32 cellular contexts compared by ENCODE assay signal in the genomic region with DNA sequence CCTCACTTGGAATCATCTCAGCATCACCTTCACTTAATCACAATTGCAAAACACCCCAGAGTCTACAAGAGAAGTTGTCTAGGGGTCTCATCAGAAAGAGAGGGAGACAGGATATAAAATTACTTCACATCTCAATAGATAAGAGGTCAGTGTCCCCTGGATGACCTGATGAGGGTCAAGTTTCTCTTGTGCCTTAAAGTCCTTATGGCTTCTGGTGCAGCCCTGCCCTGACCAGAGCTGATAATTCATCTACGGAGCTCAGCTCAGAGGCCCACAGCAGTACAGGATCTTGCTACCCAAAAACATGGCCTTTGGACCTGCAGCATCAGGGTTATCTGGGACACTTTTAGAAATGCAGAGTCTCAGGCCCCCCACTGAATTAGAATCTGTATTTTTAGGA.
"Had no signal": no experiment of that assay in that cellular context is flagged by ENCODE, and none has a peak within 500 bp of the region (broad histone marks: within the 10 kb centered on the region; RNA-seq: fewer than 3 reads in every experiment).

No MANE protein-coding gene starts in this region.

- DNase-seq: activated CD4-positive, alpha-beta memory T cell treated with anti-CD3 and anti-CD28 coated beads for 36 hours; activated CD4-positive, alpha-beta T cell treated with anti-CD3 and anti-CD28 coated beads for 36 hours; activated CD4-positive, alpha-beta T cell treated with anti-CD3 and anti-CD28 coated beads, Interleukin-2, amount 10 ng/mL, durations not matched to agents 24 days and 14 days; activated CD4-positive, CD25-positive, alpha-beta regulatory T cell; activated CD4-positive, CD25-positive, alpha-beta regulatory T cell treated with anti-CD3 and anti-CD28 coated beads, Interleukin-2, amount 50 U/mL, for 72 hours; activated CD8-positive, alpha-beta memory T cell treated with anti-CD3 and anti-CD28 coated beads, Interleukin-2, amount 10 ng/mL, durations not matched to agents 7 days and 5 days; activated CD8-positive, alpha-beta memory T cell treated with anti-CD3 and anti-CD28 coated beads, Interleukin-2, amount 50 U/mL, for 4 hours; activated CD8-positive, alpha-beta T cell treated with anti-CD3 and anti-CD28 coated beads, Interleukin-2, amount 10 ng/mL, durations not matched to agents 7 days and 5 days; activated effector memory CD4-positive, alpha-beta T cell treated with anti-CD3 and anti-CD28 coated beads, Interleukin-2, amount 50 U/mL, for 16 hours; activated naive CD4-positive, alpha-beta T cell; activated naive CD4-positive, alpha-beta T cell treated with anti-CD3 and anti-CD28 coated beads, Interleukin-2, amount 10 ng/mL, durations not matched to agents 7 days and 5 days; activated naive CD8-positive, alpha-beta T cell treated with anti-CD3 and anti-CD28 coated beads, Interleukin-2, amount 10 ng/mL, durations not matched to agents 7 days and 5 days; activated T-cell treated with anti-CD3 and anti-CD28 coated beads, Interleukin-2, amount 50 U/mL, for 1 hour; activated T-cell treated with anti-CD3 and anti-CD28 coated beads, Interleukin-2, amount 50 U/mL, for 48 hours; cortex of kidney; dermis blood vessel endothelial cell; effector CD4-positive, alpha-beta T cell; effector memory CD8-positive, alpha-beta T cell; erythroblast; foreskin melanocyte; T-helper 1 cell; T-helper 17 cell; T1000 had no signal

- H3K4me3 ChIP-seq: ascending aorta, breast epithelium, esophagus muscularis mucosa, gastroesophageal sphincter had no signal

- H3K9me3 Mint-ChIP-seq: activated CD4-positive, alpha-beta T cell treated with anti-CD3 and anti-CD28 coated beads, Interleukin-2, amount 10 ng/mL, durations not matched to agents 24 days and 14 days; activated T-helper 1 cell treated with anti-CD3 and anti-CD28 coated beads, Interleukin-12 subunit alpha, Interleukin-12 subunit beta, Interleukin-2, Interleukin-4 antibody, amounts not matched to agents 30 ng/mL and 10 ng/mL and 1 ng/mL, durations not matched to agents 14 hours and 24 hours and 36 hours; activated T-helper 2 cell treated with anti-CD3 and anti-CD28 coated beads, Interferon-gamma antibody, Interleukin-2, Interleukin-4, amounts not matched to agents 10 μg/mL and 5 μg/mL and 100 μg/mL, durations not matched to agents 14 hours and 24 hours and 36 hours had no signal

- H3K4me1 ChIP-seq: ascending aorta, breast epithelium had no signal

- H3K4me3 Mint-ChIP-seq: activated CD4-positive, alpha-beta memory T cell treated with anti-CD3 and anti-CD28 coated beads for 36 hours; activated CD4-positive, alpha-beta T cell treated with anti-CD3 and anti-CD28 coated beads for 36 hours; activated CD4-positive, alpha-beta T cell treated with anti-CD3 and anti-CD28 coated beads, Interleukin-2, amount 10 ng/mL, durations not matched to agents 24 days and 14 days; activated CD8-positive, alpha-beta memory T cell treated with anti-CD3 and anti-CD28 coated beads, Interleukin-2, amount 10 ng/mL, durations not matched to agents 7 days and 5 days; activated CD8-positive, alpha-beta T cell treated with anti-CD3 and anti-CD28 coated beads, Interleukin-2, amount 10 ng/mL, durations not matched to agents 7 days and 5 days; activated naive CD4-positive, alpha-beta T cell treated with anti-CD3 and anti-CD28 coated beads, Interleukin-2, amount 10 ng/mL, durations not matched to agents 7 days and 5 days; activated naive CD8-positive, alpha-beta T cell treated with anti-CD3 and anti-CD28 coated beads, Interleukin-2, amount 10 ng/mL, durations not matched to agents 7 days and 5 days; activated T-helper 1 cell treated with anti-CD3 and anti-CD28 coated beads, Interleukin-12 subunit alpha, Interleukin-12 subunit beta, Interleukin-2, Interleukin-4 antibody, amounts not matched to agents 30 ng/mL and 10 ng/mL and 1 ng/mL, durations not matched to agents 14 hours and 24 hours and 36 hours; brain; effector memory CD8-positive, alpha-beta T cell; T-helper 17 cell; T-helper 2 cell treated with Interferon-gamma antibody and Interleukin-4, amounts not matched to agents 5 μg/mL and 100 μg/mL, for 36 hours had no signal

- H3K4me1 Mint-ChIP-seq: activated CD4-positive, alpha-beta T cell treated with anti-CD3 and anti-CD28 coated beads for 36 hours; activated CD4-positive, alpha-beta T cell treated with anti-CD3 and anti-CD28 coated beads, Interleukin-2, amount 10 ng/mL, durations not matched to agents 24 days and 14 days; activated CD8-positive, alpha-beta memory T cell treated with anti-CD3 and anti-CD28 coated beads, Interleukin-2, amount 10 ng/mL, durations not matched to agents 7 days and 5 days; activated naive CD4-positive, alpha-beta T cell treated with anti-CD3 and anti-CD28 coated beads, Interleukin-2, amount 10 ng/mL, durations not matched to agents 7 days and 5 days; activated naive CD8-positive, alpha-beta T cell treated with anti-CD3 and anti-CD28 coated beads, Interleukin-2, amount 10 ng/mL, durations not matched to agents 7 days and 5 days; T-helper 17 cell had no signal

- H3K36me3 Mint-ChIP-seq: activated CD4-positive, alpha-beta memory T cell treated with anti-CD3 and anti-CD28 coated beads for 36 hours; activated CD8-positive, alpha-beta memory T cell treated with anti-CD3 and anti-CD28 coated beads, Interleukin-2, amount 10 ng/mL, durations not matched to agents 7 days and 5 days; activated naive CD4-positive, alpha-beta T cell treated with anti-CD3 and anti-CD28 coated beads, Interleukin-2, amount 10 ng/mL, durations not matched to agents 7 days and 5 days; activated naive CD4-positive, alpha-beta T cell treated with anti-CD3 and anti-CD28 coated beads, Interleukin-2, amount 50 U/mL, for 72 hours; activated naive CD8-positive, alpha-beta T cell treated with anti-CD3 and anti-CD28 coated beads, Interleukin-2, amount 10 ng/mL, durations not matched to agents 7 days and 5 days; brain had no signal

- H3K36me3 ChIP-seq: ascending aorta, breast epithelium, esophagus muscularis mucosa, gastroesophageal sphincter had no signal

- H3K27ac Mint-ChIP-seq: activated CD4-positive, alpha-beta memory T cell treated with anti-CD3 and anti-CD28 coated beads for 36 hours; activated CD4-positive, alpha-beta T cell treated with anti-CD3 and anti-CD28 coated beads for 36 hours; activated CD4-positive, alpha-beta T cell treated with anti-CD3 and anti-CD28 coated beads, Interleukin-2, amount 10 ng/mL, durations not matched to agents 24 days and 14 days; activated CD8-positive, alpha-beta memory T cell treated with anti-CD3 and anti-CD28 coated beads, Interleukin-2, amount 10 ng/mL, durations not matched to agents 7 days and 5 days; activated CD8-positive, alpha-beta T cell treated with anti-CD3 and anti-CD28 coated beads, Interleukin-2, amount 10 ng/mL, durations not matched to agents 7 days and 5 days; activated naive CD4-positive, alpha-beta T cell treated with anti-CD3 and anti-CD28 coated beads, Interleukin-2, amount 10 ng/mL, durations not matched to agents 7 days and 5 days; activated naive CD4-positive, alpha-beta T cell treated with anti-CD3 and anti-CD28 coated beads, Interleukin-2, amount 50 U/mL, for 72 hours; activated naive CD8-positive, alpha-beta T cell treated with anti-CD3 and anti-CD28 coated beads, Interleukin-2, amount 10 ng/mL, durations not matched to agents 7 days and 5 days; activated T-helper 1 cell treated with anti-CD3 and anti-CD28 coated beads, Interleukin-12 subunit alpha, Interleukin-12 subunit beta, Interleukin-2, Interleukin-4 antibody, amounts not matched to agents 30 ng/mL and 10 ng/mL and 1 ng/mL, durations not matched to agents 14 hours and 24 hours and 36 hours; activated T-helper 2 cell treated with anti-CD3 and anti-CD28 coated beads, Interferon-gamma antibody, Interleukin-2, Interleukin-4, amounts not matched to agents 10 μg/mL and 5 μg/mL and 100 μg/mL, durations not matched to agents 14 hours and 24 hours and 36 hours; effector memory CD8-positive, alpha-beta T cell; T-helper 17 cell; T-helper 2 cell treated with Interferon-gamma antibody and Interleukin-4, amounts not matched to agents 5 μg/mL and 100 μg/mL, for 36 hours had no signal

- H3K27me3 Mint-ChIP-seq: activated CD4-positive, alpha-beta memory T cell treated with anti-CD3 and anti-CD28 coated beads for 36 hours; activated CD4-positive, alpha-beta T cell treated with anti-CD3 and anti-CD28 coated beads, Interleukin-2, amount 10 ng/mL, durations not matched to agents 24 days and 14 days; activated CD8-positive, alpha-beta memory T cell treated with anti-CD3 and anti-CD28 coated beads, Interleukin-2, amount 10 ng/mL, durations not matched to agents 7 days and 5 days; activated naive CD4-positive, alpha-beta T cell treated with anti-CD3 and anti-CD28 coated beads, Interleukin-2, amount 10 ng/mL, durations not matched to agents 7 days and 5 days; activated naive CD8-positive, alpha-beta T cell treated with anti-CD3 and anti-CD28 coated beads, Interleukin-2, amount 10 ng/mL, durations not matched to agents 7 days and 5 days; brain; effector memory CD8-positive, alpha-beta T cell; T-helper 17 cell had no signal

- H3K27ac ChIP-seq: ascending aorta, esophagus muscularis mucosa, gastroesophageal sphincter had no signal

- ATAC-seq: activated CD4-positive, alpha-beta T cell treated with anti-CD3 and anti-CD28 coated beads for 36 hours; activated CD8-positive, alpha-beta memory T cell treated with anti-CD3 and anti-CD28 coated beads, Interleukin-2, amount 10 ng/mL, durations not matched to agents 7 days and 5 days; activated CD8-positive, alpha-beta T cell treated with anti-CD3 and anti-CD28 coated beads, Interleukin-2, amount 10 ng/mL, durations not matched to agents 7 days and 5 days; activated naive CD4-positive, alpha-beta T cell treated with anti-CD3 and anti-CD28 coated beads, Interleukin-2, amount 50 U/mL, for 72 hours; effector memory CD8-positive, alpha-beta T cell; T-helper 17 cell had no signal

- H3K9me3 ChIP-seq: ascending aorta, breast epithelium, esophagus muscularis mucosa, gastroesophageal sphincter had no signal

- H3K27me3 ChIP-seq: ascending aorta, breast epithelium, esophagus muscularis mucosa, gastroesophageal sphincter had no signal
